Comparison of ENCODE assay signal across 19 cellular contexts in genomic region chr7:100011516-100011915, GRCh38. TPM values are rescaled to one million over a fixed set of nuclear protein-coding genes. Genes with fewer than 3 reads are reported as not detected.
DNase-seq lines count a peak whose midpoint lies in the region; ATAC-seq and TF ChIP-seq lines count a peak whose summit lies in the region.
"Had no signal": no experiment of that assay in that cellular context is flagged by ENCODE, and none has a peak within 500 bp of the region (broad histone marks: within the 10 kb centered on the region; RNA-seq: fewer than 3 reads in every experiment).

No MANE protein-coding gene starts in this region.

- H3K4me1 ChIP-seq in DND-41 (ENCODE audit: insufficient read depth, low read length) = peaks cover 12% of the 10 kb centered on the region
- H3K4me1 ChIP-seq in right lobe of liver = peaks cover 0 to 51% (median 25%) of the 10 kb centered on the region in 4 donors

- H2AFZ ChIP-seq in DND-41 (ENCODE audit: low read depth, low read length) = peak overlapping the region; percentile 43; the same call in 1 of the 2 replicates
- H2AFZ ChIP-seq: GM23248, PC-9 had no signal

- peaks cover 15% of the 10 kb centered on the region for H3K79me2 ChIP-seq in DND-41 (ENCODE audit: insufficient read depth, low read length)

- H3K4me2 ChIP-seq in DND-41 (ENCODE audit: insufficient read depth, low read length) = no peak overlapping the region
- H3K4me2 ChIP-seq: A549, KMS-11, PC-9 had no signal

- H3K4me1 Mint-ChIP-seq in stimulated activated effector memory CD8-positive, alpha-beta T cell treated with anti-CD3 and anti-CD28 coated beads, Interleukin-12 subunit alpha, Interleukin-12 subunit beta, amount 100 ng/mL, for 72 hours = peaks cover 11% of the 10 kb centered on the region
- peaks cover 19% of the 10 kb centered on the region for H3K4me1 Mint-ChIP-seq in nephron progenitor cell

- ATAC-seq in DND-41 (ENCODE audit: insufficient read depth, low read depth) (no peak), right lobe of liver (peak; percentile 1 to 60 (median 14)), GM19452 (IDR thresholded peaks at IDR 0.05; ENCODE audit: unreplicated experiment) (no peak), GM18505 (IDR thresholded peaks at IDR 0.05; ENCODE audit: unreplicated experiment) (no peak)
- ATAC-seq in stimulated activated effector memory CD8-positive, alpha-beta T cell treated with anti-CD3 and anti-CD28 coated beads, Interleukin-12 subunit alpha, Interleukin-12 subunit beta, amount 100 ng/mL, for 72 hours = no peak
- ATAC-seq: A549, HCT116 had no signal

- peaks cover 35% of the 10 kb centered on the region for H3K27me3 Mint-ChIP-seq in nephron progenitor cell (ENCODE audit: low read depth, poor library complexity)
- H3K27me3 Mint-ChIP-seq: CD4-positive, alpha-beta T cell had no signal

- H3K27ac Mint-ChIP-seq in stimulated activated effector memory CD8-positive, alpha-beta T cell treated with anti-CD3 and anti-CD28 coated beads, Interleukin-12 subunit alpha, Interleukin-12 subunit beta, amount 100 ng/mL, for 72 hours = peak overlapping the region; percentile 49
- H3K27ac Mint-ChIP-seq in nephron progenitor cell = no peak overlapping the region
- H3K27ac Mint-ChIP-seq: CD4-positive, alpha-beta T cell had no signal

- H3K36me3 ChIP-seq in DND-41 (ENCODE audit: insufficient read depth, low read length) (peaks cover under 1% of the 10 kb centered on the region; the same call in 1 of the 2 replicates), right lobe of liver (no peaks in the 10 kb centered on the region)

- peaks cover 7% of the 10 kb centered on the region for H3K36me3 Mint-ChIP-seq in stimulated activated effector memory CD8-positive, alpha-beta T cell treated with anti-CD3 and anti-CD28 coated beads, Interleukin-12 subunit alpha, Interleukin-12 subunit beta, amount 100 ng/mL, for 72 hours
- H3K36me3 Mint-ChIP-seq in nephron progenitor cell (ENCODE audit: low read depth) = no peaks in the 10 kb centered on the region

- no peak for DNase-seq in DND-41
- DNase-seq in NCI-H69 (lab: John Stamatoyannopoulos, UW) = peak; percentile 6
- DNase-seq in right lobe of liver = no peak
- DNase-seq in stimulated activated effector memory CD8-positive, alpha-beta T cell treated with anti-CD3 and anti-CD28 coated beads, Interleukin-12 subunit alpha, Interleukin-12 subunit beta, amount 100 ng/mL, for 72 hours (ENCODE audit: low spot score in 2 of 2) = no peak
- DNase-seq in nephron progenitor cell = no peak
- DNase-seq: Caco-2; CD4-positive, alpha-beta T cell; GDM1; GM23248; NCI-H1436; NCI-H1930; NCI-H226; NCI-H524; PC-9 had no signal

- intact Hi-C loops in right lobe of liver (cut with DNase I) = no loop called here

- 47% methylated on average over 3 of the region's 3 CpGs for WGBS in right lobe of liver (ENCODE audit: insufficient coverage, low coverage, low lambda C conversion rate, missing lambda C conversion rate)

- H3K9ac ChIP-seq in DND-41 (ENCODE audit: low read depth, low read length) = no peak overlapping the region
- H3K9ac ChIP-seq: GM23248, KMS-11 had no signal

- no peaks in the 10 kb centered on the region for H3K9me3 ChIP-seq in DND-41 (ENCODE audit: insufficient read depth, low read length, severe bottlenecking)
- no peaks in the 10 kb centered on the region for H3K9me3 ChIP-seq in right lobe of liver
- H3K9me3 ChIP-seq: A549, Caco-2 had no signal

- no peak for TF ChIP-seq POLR2A in right lobe of liver (IDR thresholded peaks at IDR 0.05)
- TF ChIP-seq POLR2A in GM18505 (IDR thresholded peaks at IDR 0.05; ENCODE audit: borderline replicate concordance, extremely low read depth, insufficient read depth, insufficient read length) = no peak

- H3K9me3 Mint-ChIP-seq in stimulated activated effector memory CD8-positive, alpha-beta T cell treated with anti-CD3 and anti-CD28 coated beads, Interleukin-12 subunit alpha, Interleukin-12 subunit beta, amount 100 ng/mL, for 72 hours = no peaks in the 10 kb centered on the region
- H3K9me3 Mint-ChIP-seq in nephron progenitor cell = no peaks in the 10 kb centered on the region
- H3K9me3 Mint-ChIP-seq: CD4-positive, alpha-beta T cell had no signal

- H3K4me3 ChIP-seq in DND-41 (ENCODE audit: low read depth in 1 of 2, low read length in 2 of 2) (no peak overlapping the region), right lobe of liver (peak overlapping the region in 1 of 3 donors; percentile 9)
- H3K4me3 ChIP-seq: A549, GM23248, PC-9 had no signal

- H3K27ac ChIP-seq in DND-41 (ENCODE audit: low read length) (no peak overlapping the region), right lobe of liver (peak overlapping the region; percentile 36 to 91 (median 67))
- H3K27ac ChIP-seq: A549, GM23248, KMS-11, PC-9 had no signal

- no peak overlapping the region for H3K4me3 Mint-ChIP-seq in stimulated activated effector memory CD8-positive, alpha-beta T cell treated with anti-CD3 and anti-CD28 coated beads, Interleukin-12 subunit alpha, Interleukin-12 subunit beta, amount 100 ng/mL, for 72 hours
- no peak overlapping the region for H3K4me3 Mint-ChIP-seq in nephron progenitor cell
- H3K4me3 Mint-ChIP-seq: CD4-positive, alpha-beta T cell had no signal

- TF ChIP-seq CTCF in DND-41 (IDR thresholded peaks at IDR 0.05; ENCODE audit: borderline replicate concordance, extremely low read depth, low read length, poor library complexity, severe bottlenecking) (no peak), right lobe of liver (IDR thresholded peaks at IDR 0.05) (no peak), nephron progenitor cell (IDR thresholded peaks at IDR 0.05) (no peak)

- H4K20me1 ChIP-seq in DND-41 (ENCODE audit: insufficient read depth, low read length) = peaks cover 6% of the 10 kb centered on the region; the same call in 1 of the 2 replicates

- no peaks in the 10 kb centered on the region for H3K27me3 ChIP-seq in DND-41 (ENCODE audit: insufficient read depth, low read length, poor library complexity)
- no peaks in the 10 kb centered on the region for H3K27me3 ChIP-seq in right lobe of liver

RNA-seq across cellular contexts. Expression of gene ZKSCAN1, which starts 3.9 kb away (rescaled TPM):
- total RNA-seq in right lobe of liver = 100 to 1,000 TPM in 2 of 6 experiments, 10 to 100 TPM in 4; 24.5 to 147 (median 80.1) TPM

RNA-seq across cellular contexts. Expression of gene AZGP1, which starts 35.7 kb away (rescaled TPM):
- total RNA-seq in right lobe of liver = 1,000 to 10,000 TPM in 4 of 6 experiments, 100 to 1,000 TPM in 2; 762 to 2,105 (median 1,328) TPM
- total RNA-seq: Caco-2; CD4-positive, alpha-beta T cell; GM23248; PC-9 had no signal

RNA-seq across cellular contexts. Expression of gene ZSCAN21, which starts 38.1 kb away (rescaled TPM):
- total RNA-seq in right lobe of liver = 1 to 10 TPM; 4.3 to 8.1 (median 5.7) TPM

Comparison
In these comparisons a context has a peak if more than half of its experiments do, and no peak if none do; other contexts are left out.
1. ATAC-seq: peak in right lobe of liver (4 of 4); none in DND-41 (single experiment), stimulated activated effector memory CD8-positive, alpha-beta T cell treated with anti-CD3 and anti-CD28 coated beads, Interleukin-12 subunit alpha, Interleukin-12 subunit beta, amount 100 ng/mL, for 72 hours (single experiment), GM19452 (single experiment) and GM18505 (single experiment).